In genomic region chr2:143442203-143442602, GRCh38 we compare ENCODE assay signal across 16 cellular contexts.
"Had no signal": no experiment of that assay in that cellular context is flagged by ENCODE, and none has a peak within 500 bp of the region (broad histone marks: within the 10 kb centered on the region; RNA-seq: fewer than 3 reads in every experiment).

No MANE protein-coding gene starts in this region.

- H3K4me1 ChIP-seq: SJCRH30 had no signal

- DNase-seq: activated CD8-positive, alpha-beta memory T cell treated with anti-CD3 and anti-CD28 coated beads, Interleukin-2, amount 50 U/mL, for 4 hours; activated CD8-positive, alpha-beta T cell treated with anti-CD3 and anti-CD28 coated beads for 36 hours; activated naive CD8-positive, alpha-beta T cell treated with anti-CD3 and anti-CD28 coated beads, Interleukin-2, amount 10 ng/mL, durations not matched to agents 7 days and 5 days; activated T-cell treated with anti-CD3 and anti-CD28 coated beads, Interleukin-2, amount 50 U/mL, for 72 hours; anterior cingulate cortex; cortex of kidney; effector CD8-positive, alpha-beta T cell; hippocampal formation; kidney glomerular epithelial cell; mucosa of descending colon; ovary; SJCRH30; trophoblast cell had no signal

- H3K27ac ChIP-seq: cardiac muscle cell, ovary, SJCRH30, skin epidermis had no signal

- H3K27me3 ChIP-seq: cardiac muscle cell, ovary, SJCRH30 had no signal

- ATAC-seq: activated CD8-positive, alpha-beta T cell treated with anti-CD3 and anti-CD28 coated beads for 36 hours; activated T-cell treated with anti-CD3 and anti-CD28 coated beads, Interleukin-2, amount 50 U/mL, for 72 hours; mucosa of descending colon; natural killer cell treated with Interleukin-12 subunit alpha and Interleukin-12 subunit beta and Interleukin-15 and Interleukin-18, amount 100 ng/mL, for 72 hours had no signal

- H3K4me3 ChIP-seq: cardiac muscle cell, mucosa of descending colon, ovary, SJCRH30, skin epidermis had no signal

- H3K36me3 ChIP-seq: cardiac muscle cell, ovary, SJCRH30 had no signal

- H3K9me3 ChIP-seq: mucosa of descending colon, ovary, SJCRH30 had no signal
